1 cellular context compared by ENCODE assay signal in the genomic region with DNA sequence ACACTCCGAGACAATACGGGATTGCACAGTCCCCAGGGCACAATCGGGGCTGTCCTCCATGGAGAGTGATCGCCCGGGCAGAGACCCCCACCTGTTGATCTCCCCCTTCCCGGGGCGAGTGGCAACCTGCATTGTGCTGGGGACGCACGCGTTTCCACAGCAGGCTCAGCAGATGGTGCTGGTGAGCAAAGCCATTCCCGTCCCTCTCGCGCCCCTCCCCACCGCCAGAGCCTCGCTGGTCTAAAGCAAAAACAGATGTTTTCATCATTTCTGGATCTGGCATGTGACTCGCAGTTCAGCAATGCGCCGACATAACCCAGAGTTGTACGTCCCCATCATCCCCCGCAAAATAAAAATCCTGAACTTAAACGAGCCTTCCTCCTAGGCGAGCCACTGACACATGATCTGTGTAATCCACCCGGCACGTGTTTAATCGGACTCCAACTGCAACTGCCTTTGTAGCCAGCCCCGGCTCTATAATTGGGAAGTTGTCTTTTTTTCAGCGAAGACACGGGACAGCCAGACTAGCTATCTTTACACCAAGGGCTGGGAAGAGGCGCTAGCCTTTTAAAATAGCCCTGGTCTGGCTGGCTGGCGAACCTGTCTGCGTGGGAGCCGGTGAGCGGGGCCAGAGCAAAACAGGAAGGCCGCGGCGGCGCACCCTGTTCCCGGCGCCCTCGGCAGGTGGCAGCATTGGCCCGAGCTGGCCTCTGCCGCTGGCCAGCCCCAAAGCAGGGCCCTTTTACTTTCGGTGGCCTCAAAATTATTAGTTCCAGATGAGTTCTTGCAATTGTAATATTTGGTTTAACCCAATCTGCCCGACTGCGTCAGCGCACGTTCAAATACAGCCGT.
A peak's percentile ranks its signal among the peaks of the same experiment; 100 is the strongest.
TF ChIP-seq lines count a peak whose summit lies in the region.

No MANE protein-coding gene starts in this region.

TF ChIP-seq in HepG2, 621 proteins besides CTCF, POLR2A, EP300 and RAD21 (continued from another document and continues in another):
- TF ChIP-seq GMEB1 (CRISPR knock-in tag; IDR thresholded peaks at IDR 0.05; ENCODE audit: borderline replicate concordance) = peak; percentile 16; the same call in 1 of the 2 replicates
- no peak for TF ChIP-seq ZBTB37 (CRISPR knock-in tag; IDR thresholded peaks at IDR 0.05)
- 0 out of 2 replicates have a peak, but pooled peaks have one; percentile 9 for TF ChIP-seq HDAC1 (CRISPR knock-in tag; IDR thresholded peaks at IDR 0.05)
- TF ChIP-seq E2F1 (CRISPR knock-in tag; IDR thresholded peaks at IDR 0.05) = no peak
- TF ChIP-seq SNRNP70 (IDR thresholded peaks at IDR 0.05; ENCODE audit: low read depth, low read length) = no peak
- no peak for TF ChIP-seq ONECUT2 (CRISPR knock-in tag; IDR thresholded peaks at IDR 0.05)
- TF ChIP-seq, protein P1, sequence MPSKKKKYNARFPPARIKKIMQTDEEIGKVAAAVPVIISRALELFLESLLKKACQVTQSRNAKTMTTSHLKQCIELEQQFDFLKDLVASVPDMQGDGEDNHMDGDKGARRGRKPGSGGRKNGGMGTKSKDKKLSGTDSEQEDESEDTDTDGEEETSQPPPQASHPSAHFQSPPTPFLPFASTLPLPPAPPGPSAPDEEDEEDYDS (CRISPR knock-in tag; IDR thresholded peaks at IDR 0.05) = 0 out of 2 replicates have a peak, but pooled peaks have one; percentile 25
- TF ChIP-seq ZNF781 (CRISPR knock-in tag; IDR thresholded peaks at IDR 0.05; ENCODE audit: borderline replicate concordance, not compliant biosample characterization) = no peak
- peak; percentile 34 for TF ChIP-seq TEAD3 (CRISPR knock-in tag; optimal IDR thresholded peaks at IDR 0.05; ENCODE audit: borderline replicate concordance)
- no peak for TF ChIP-seq ZNF839 (CRISPR knock-in tag; IDR thresholded peaks at IDR 0.05; ENCODE audit: borderline replicate concordance)
- no peak for TF ChIP-seq NBN (conservative IDR thresholded peaks at IDR 0.05)
- peak; percentile 3; the same call in 1 of the 2 replicates for TF ChIP-seq ETV5 (CRISPR knock-in tag; IDR thresholded peaks at IDR 0.05; ENCODE audit: borderline replicate concordance)
- no peak for TF ChIP-seq CHCHD3 (CRISPR knock-in tag; IDR thresholded peaks at IDR 0.05)
- no peak for TF ChIP-seq ZNF407 (CRISPR knock-in tag; IDR thresholded peaks at IDR 0.05; ENCODE audit: not compliant biosample characterization)
- TF ChIP-seq GRHL1 (CRISPR knock-in tag; conservative IDR thresholded peaks at IDR 0.05) = no peak
- no peak for TF ChIP-seq ZBTB38 (CRISPR knock-in tag; IDR thresholded peaks at IDR 0.05)
- TF ChIP-seq ATAD3A (CRISPR knock-in tag; IDR thresholded peaks at IDR 0.05) = no peak
- TF ChIP-seq ZUFSP (CRISPR knock-in tag; IDR thresholded peaks at IDR 0.05; ENCODE audit: borderline replicate concordance) = no peak
- no peak for TF ChIP-seq SALL2 (CRISPR knock-in tag; IDR thresholded peaks at IDR 0.05)
- no peak for TF ChIP-seq SIN3B (IDR thresholded peaks at IDR 0.05; ENCODE audit: low read length)
- no peak for TF ChIP-seq FOXJ3 (CRISPR knock-in tag; IDR thresholded peaks at IDR 0.05; ENCODE audit: borderline replicate concordance)
- no peak for TF ChIP-seq LCORL (IDR thresholded peaks at IDR 0.05)
- no peak for TF ChIP-seq LCORL (CRISPR knock-in tag; IDR thresholded peaks at IDR 0.05)
- no peak for TF ChIP-seq ZNF691 (CRISPR knock-in tag; IDR thresholded peaks at IDR 0.05; ENCODE audit: borderline replicate concordance, low read depth)
- TF ChIP-seq POLR2AphosphoS5 (IDR thresholded peaks at IDR 0.05; ENCODE audit: low read depth, low read length) = no peak
- no peak for TF ChIP-seq ZSCAN22 (CRISPR knock-in tag; IDR thresholded peaks at IDR 0.05)
- no peak for TF ChIP-seq ZNF362 (CRISPR knock-in tag; IDR thresholded peaks at IDR 0.05; ENCODE audit: borderline replicate concordance)
- TF ChIP-seq ZNF749 (CRISPR knock-in tag; IDR thresholded peaks at IDR 0.05; ENCODE audit: borderline replicate concordance) = no peak
- TF ChIP-seq ZNF619 (CRISPR knock-in tag; IDR thresholded peaks at IDR 0.05) = 0 out of 2 replicates have a peak, but pooled peaks have one; percentile 34
- no peak for TF ChIP-seq FOSL1 (CRISPR knock-in tag; IDR thresholded peaks at IDR 0.05; ENCODE audit: borderline replicate concordance)
- TF ChIP-seq GPBP1L1 (CRISPR knock-in tag; IDR thresholded peaks at IDR 0.05) = no peak
- peak; percentile 63 for TF ChIP-seq ZNF747 (CRISPR knock-in tag; IDR thresholded peaks at IDR 0.05; ENCODE audit: borderline replicate concordance)
- TF ChIP-seq ZNF343 (CRISPR knock-in tag; IDR thresholded peaks at IDR 0.05) = no peak
- TF ChIP-seq SNAI1 (CRISPR knock-in tag; IDR thresholded peaks at IDR 0.05; ENCODE audit: borderline replicate concordance) = peak; percentile 29
- no peak for TF ChIP-seq ZNF382 (CRISPR knock-in tag; IDR thresholded peaks at IDR 0.05; ENCODE audit: borderline replicate concordance)
